In the genomic region with DNA sequence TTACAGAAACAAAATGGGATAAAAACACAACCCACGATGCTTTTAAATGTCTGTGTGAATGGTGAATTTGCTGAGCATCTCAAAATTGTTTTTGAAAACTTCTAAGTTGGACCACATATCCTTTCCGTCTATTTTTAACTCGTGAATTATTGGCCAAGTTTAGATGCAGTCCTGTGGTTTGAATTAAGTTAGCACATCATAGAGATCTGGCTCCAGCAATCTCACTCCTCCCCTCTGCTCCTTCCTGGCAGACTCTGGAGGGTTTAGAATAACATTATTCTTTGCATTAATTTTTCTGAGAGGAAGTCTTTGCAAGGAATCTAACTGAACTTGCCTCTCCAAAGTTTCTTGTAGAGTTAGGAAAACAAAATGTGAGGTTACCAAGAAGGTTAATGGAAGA, we compare ENCODE assay signal across 1 cellular context.
TF ChIP-seq lines count a peak whose summit lies in the region.

No MANE protein-coding gene starts in this region.

TF ChIP-seq in IMR-90, 13 proteins besides CTCF, POLR2A, EP300 and RAD21:
- no peak for TF ChIP-seq MAFK (IDR thresholded peaks at IDR 0.05; ENCODE audit: low read depth, low read length)
- no peak for TF ChIP-seq NFE2L2 (IDR thresholded peaks at IDR 0.05; ENCODE audit: low read depth, low read length)
